1 cellular context compared by ENCODE assay signal in the genomic region with DNA sequence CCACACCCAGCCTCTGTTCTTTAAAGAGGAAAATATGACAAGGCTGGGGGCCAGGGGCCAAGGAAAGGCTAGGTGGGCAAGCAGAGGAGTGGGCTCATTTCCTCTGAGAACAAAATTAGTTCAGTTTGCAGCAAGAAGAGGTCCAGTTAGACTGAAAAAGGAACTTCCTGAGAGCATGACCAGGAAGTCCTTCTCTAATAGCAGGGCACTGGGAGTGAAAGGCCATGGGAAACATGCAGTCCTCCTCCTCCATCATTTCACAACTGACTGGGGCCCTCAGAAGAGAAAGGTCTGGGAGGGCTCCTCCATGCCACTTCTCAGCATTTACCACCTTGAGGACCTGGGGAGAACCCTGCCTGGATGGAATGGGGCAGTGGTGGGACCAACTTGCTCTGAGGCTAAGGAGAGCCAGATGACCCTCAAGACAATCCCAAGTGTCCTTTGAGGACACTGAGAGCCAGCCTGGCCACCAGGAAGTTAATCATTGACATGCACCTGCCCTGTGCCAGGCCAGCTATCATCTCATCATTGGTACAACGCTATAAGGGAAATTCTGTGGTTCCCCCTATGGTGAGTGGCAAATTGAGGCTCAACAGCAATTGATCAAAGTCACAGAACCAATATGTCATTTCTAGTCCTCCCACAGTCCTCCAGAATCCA.
TF ChIP-seq lines count a peak whose summit lies in the region.

No MANE protein-coding gene starts in this region.

TF ChIP-seq in HepG2, 621 proteins besides CTCF, POLR2A, EP300 and RAD21:
- TF ChIP-seq MED1 (CRISPR knock-in tag; IDR thresholded peaks at IDR 0.05): no peak
- TF ChIP-seq SETDB1 (CRISPR knock-in tag; IDR thresholded peaks at IDR 0.05; ENCODE audit: borderline replicate concordance): no peak
- TF ChIP-seq, protein P1, sequence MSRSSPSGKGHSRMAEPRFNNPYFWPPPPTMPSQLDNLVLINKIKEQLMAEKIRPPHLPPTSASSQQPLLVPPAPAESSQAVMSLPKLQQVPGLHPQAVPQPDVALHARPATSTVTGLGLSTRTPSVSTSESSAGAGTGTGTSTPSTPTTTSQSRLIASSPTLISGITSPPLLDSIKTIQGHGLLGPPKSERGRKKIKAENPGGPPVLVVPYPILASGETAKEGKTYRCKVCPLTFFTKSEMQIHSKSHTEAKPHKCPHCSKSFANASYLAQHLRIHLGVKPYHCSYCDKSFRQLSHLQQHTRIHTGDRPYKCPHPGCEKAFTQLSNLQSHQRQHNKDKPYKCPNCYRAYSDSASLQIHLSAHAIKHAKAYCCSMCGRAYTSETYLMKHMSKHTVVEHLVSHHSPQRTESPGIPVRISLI (CRISPR knock-in tag; IDR thresholded peaks at IDR 0.05; ENCODE audit: borderline replicate concordance): no peak
- TF ChIP-seq EHMT2 (IDR thresholded peaks at IDR 0.05; ENCODE audit: borderline replicate concordance, low read depth, low read length): no peak
- no peak for TF ChIP-seq ZNF138 (CRISPR knock-in tag; IDR thresholded peaks at IDR 0.05; ENCODE audit: low read depth)
- no peak for TF ChIP-seq CCDC6 (CRISPR knock-in tag; IDR thresholded peaks at IDR 0.05)
- TF ChIP-seq, protein P2, sequence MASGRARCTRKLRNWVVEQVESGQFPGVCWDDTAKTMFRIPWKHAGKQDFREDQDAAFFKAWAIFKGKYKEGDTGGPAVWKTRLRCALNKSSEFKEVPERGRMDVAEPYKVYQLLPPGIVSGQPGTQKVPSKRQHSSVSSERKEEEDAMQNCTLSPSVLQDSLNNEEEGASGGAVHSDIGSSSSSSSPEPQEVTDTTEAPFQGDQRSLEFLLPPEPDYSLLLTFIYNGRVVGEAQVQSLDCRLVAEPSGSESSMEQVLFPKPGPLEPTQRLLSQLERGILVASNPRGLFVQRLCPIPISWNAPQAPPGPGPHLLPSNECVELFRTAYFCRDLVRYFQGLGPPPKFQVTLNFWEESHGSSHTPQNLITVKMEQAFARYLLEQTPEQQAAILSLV (CRISPR knock-in tag; IDR thresholded peaks at IDR 0.05; ENCODE audit: borderline replicate concordance): no peak
- TF ChIP-seq MATR3 (CRISPR knock-in tag; IDR thresholded peaks at IDR 0.05): no peak
- TF ChIP-seq SALL1 (CRISPR knock-in tag; IDR thresholded peaks at IDR 0.05): no peak
- TF ChIP-seq STAT5B (CRISPR knock-in tag; IDR thresholded peaks at IDR 0.05): no peak
- TF ChIP-seq, protein P3, sequence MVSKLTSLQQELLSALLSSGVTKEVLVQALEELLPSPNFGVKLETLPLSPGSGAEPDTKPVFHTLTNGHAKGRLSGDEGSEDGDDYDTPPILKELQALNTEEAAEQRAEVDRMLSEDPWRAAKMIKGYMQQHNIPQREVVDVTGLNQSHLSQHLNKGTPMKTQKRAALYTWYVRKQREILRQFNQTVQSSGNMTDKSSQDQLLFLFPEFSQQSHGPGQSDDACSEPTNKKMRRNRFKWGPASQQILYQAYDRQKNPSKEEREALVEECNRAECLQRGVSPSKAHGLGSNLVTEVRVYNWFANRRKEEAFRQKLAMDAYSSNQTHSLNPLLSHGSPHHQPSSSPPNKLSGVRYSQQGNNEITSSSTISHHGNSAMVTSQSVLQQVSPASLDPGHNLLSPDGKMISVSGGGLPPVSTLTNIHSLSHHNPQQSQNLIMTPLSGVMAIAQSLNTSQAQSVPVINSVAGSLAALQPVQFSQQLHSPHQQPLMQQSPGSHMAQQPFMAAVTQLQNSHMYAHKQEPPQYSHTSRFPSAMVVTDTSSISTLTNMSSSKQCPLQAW (CRISPR knock-in tag; IDR thresholded peaks at IDR 0.05): no peak
- TF ChIP-seq ZNF367 (CRISPR knock-in tag; IDR thresholded peaks at IDR 0.05; ENCODE audit: borderline replicate concordance): no peak
- TF ChIP-seq NR2F2 (IDR thresholded peaks at IDR 0.05; ENCODE audit: borderline replicate concordance, low read depth): no peak
- TF ChIP-seq ZSCAN30 (CRISPR knock-in tag; IDR thresholded peaks at IDR 0.05): no peak
- TF ChIP-seq TEAD3 (CRISPR knock-in tag; optimal IDR thresholded peaks at IDR 0.05; ENCODE audit: borderline replicate concordance): no peak
- no peak for TF ChIP-seq MZF1 (CRISPR knock-in tag; IDR thresholded peaks at IDR 0.05; ENCODE audit: borderline replicate concordance)
- TF ChIP-seq ZNF703 (CRISPR knock-in tag; IDR thresholded peaks at IDR 0.05; ENCODE audit: borderline replicate concordance): no peak
- no peak for TF ChIP-seq MBD4 (IDR thresholded peaks at IDR 0.05; ENCODE audit: borderline replicate concordance, low read length)
- no peak for TF ChIP-seq NCOA1 (CRISPR knock-in tag; IDR thresholded peaks at IDR 0.05)
